17 cellular contexts compared by ENCODE assay signal in genomic region chr12:57037264-57037663, GRCh38. TPM values are rescaled to one million over a fixed set of nuclear protein-coding genes. Genes with fewer than 3 reads are reported as not detected.
DNase-seq lines count a peak whose midpoint lies in the region; ATAC-seq, FAIRE-seq and TF ChIP-seq lines count a peak whose summit lies in the region.
"Had no signal": no experiment of that assay in that cellular context is flagged by ENCODE, and none has a peak within 500 bp of the region (broad histone marks: within the 10 kb centered on the region; RNA-seq: fewer than 3 reads in every experiment).

No MANE protein-coding gene starts in this region.

- 66% methylated on average over 3 of the region's 3 CpGs; no CpG with 5 or more reads in 1 of the 2 experiments for WGBS in H1 (ENCODE audit: extremely low coverage in 1 of 2, insufficient coverage in 1 of 2, insufficient read length in 1 of 2, insufficient replicate concordance in 2 of 2, low coverage in 1 of 2, low lambda C conversion rate in 2 of 2, missing lambda C conversion rate in 1 of 2), 2 experiments
- 80 to 88% methylated on average over 3 of the region's 3 CpGs for WGBS in sigmoid colon, 2 donors

- H3K9me3 ChIP-seq in H1 (ENCODE audit: insufficient read depth in 2 of 2, low read depth in 1 of 2, low read length in 1 of 2) (no peaks in the 10 kb centered on the region), sigmoid colon (no peaks in the 10 kb centered on the region)
- H3K9me3 ChIP-seq: BLaER1 treated with 17β-estradiol and CSF1 and Interleukin-3, amounts not matched to agents 10 nM and 100 nM had no signal

- TF ChIP-seq EP300 in H1 (IDR thresholded peaks at IDR 0.05; ENCODE audit: borderline replicate concordance in 1 of 2, low read depth in 2 of 2, low read length in 2 of 2) (no peak), sigmoid colon (IDR thresholded peaks at IDR 0.05) (no peak)

- no peaks in the 10 kb centered on the region for H4K20me1 ChIP-seq in H1 (replicated peaks in 1 of 2; ENCODE audit: control insufficient read depth in 1 of 2, insufficient read depth in 2 of 2, low read length in 2 of 2)
- H4K20me1 ChIP-seq: BLaER1 treated with 17β-estradiol and CSF1 and Interleukin-3, amounts not matched to agents 10 nM and 100 nM had no signal

- H3K4me2 ChIP-seq in H1 (ENCODE audit: insufficient read depth in 1 of 2, low read depth in 2 of 2, low read length in 2 of 2), result no peak overlapping the region
- H3K4me2 ChIP-seq: BLaER1 treated with 17β-estradiol and CSF1 and Interleukin-3, amounts not matched to agents 10 nM and 100 nM had no signal

- H3K27ac ChIP-seq in H1 (ENCODE audit: low read depth, low read length) (no peak overlapping the region), sigmoid colon (no peak overlapping the region)
- H3K27ac ChIP-seq: BLaER1 treated with 17β-estradiol and CSF1 and Interleukin-3, amounts not matched to agents 10 nM and 100 nM; GM23248 had no signal

- H2AFZ ChIP-seq in H1 (ENCODE audit: low read length), result no peak overlapping the region
- H2AFZ ChIP-seq: GM23248 had no signal

- TF ChIP-seq POLR2A in H1 (IDR thresholded peaks at IDR 0.05; ENCODE audit: control extremely low read depth in 1 of 2, low read depth in 2 of 2, low read length in 2 of 2), result no peak
- no peak for TF ChIP-seq POLR2A in sigmoid colon (IDR thresholded peaks at IDR 0.05)

- POLR2A ChIA-PET in WTC11 (lab: Charles Lee), result no interaction called here
- POLR2A ChIA-PET in H1 (lab: Charles Lee; ENCODE audit: partially characterized antibody), result interaction anchor here (0.6 to 1.5 kb wide), 6 partner anchors 9 to 408 kb away, joined by 3 to 4 read pairs (median 3); partner anchors contain the start of gene LRP1

- intact Hi-C loops in sigmoid colon (cut with DNase I), result no loop called here

- no peak for TF ChIP-seq RAD21 in H1 (IDR thresholded peaks at IDR 0.05 in 1 of 2, conservative IDR thresholded peaks at IDR 0.05 in 1 of 2; ENCODE audit: low read depth in 2 of 2, low read length in 2 of 2)

- no peaks in the 10 kb centered on the region for H3K36me3 Mint-ChIP-seq in stimulated activated naive CD8-positive, alpha-beta T cell treated with anti-CD3 and anti-CD28 coated beads, Interleukin-15, Interleukin-2, amounts not matched to agents 100 ng/mL and 50 ng/mL, for 24 hours (ENCODE audit: low read depth)
- H3K36me3 Mint-ChIP-seq in WTC11, result no peaks in the 10 kb centered on the region
- H3K36me3 Mint-ChIP-seq in activated naive CD8-positive, alpha-beta T cell treated with anti-CD3 and anti-CD28 coated beads, Interleukin-2, amount 50 U/mL, for 24 hours (ENCODE audit: low read depth), result no peaks in the 10 kb centered on the region
- H3K36me3 Mint-ChIP-seq: CD8-positive, alpha-beta T cell had no signal

- no peak overlapping the region for H3K14ac ChIP-seq in H1 (ENCODE audit: insufficient read length)

- no peak overlapping the region for H3K9ac ChIP-seq in H1 (replicated peaks in 1 of 4; ENCODE audit: extremely low read depth in 1 of 4, low read depth in 3 of 4, low read length in 3 of 4)
- H3K9ac ChIP-seq: BLaER1 treated with 17β-estradiol and CSF1 and Interleukin-3, amounts not matched to agents 10 nM and 100 nM; GM23248 had no signal

- no peaks in the 10 kb centered on the region; a peak in 1 of 7 replicates for H3K27me3 ChIP-seq in H1 (replicated peaks in 1 of 4; ENCODE audit: control insufficient read depth in 3 of 4, extremely low read depth in 1 of 4, insufficient read depth in 3 of 4, low read length in 3 of 4)
- H3K27me3 ChIP-seq in sigmoid colon, result no peaks in the 10 kb centered on the region
- H3K27me3 ChIP-seq: BLaER1 treated with 17β-estradiol and CSF1 and Interleukin-3, amounts not matched to agents 10 nM and 100 nM had no signal

- no peak overlapping the region for H3K4ac ChIP-seq in H1 (replicated peaks; ENCODE audit: insufficient read length, low read depth, low read length)

- H3K79me2 ChIP-seq in H1 (ENCODE audit: control insufficient read depth in 1 of 2, insufficient read depth in 2 of 2, low read length in 2 of 2), result no peaks in the 10 kb centered on the region

- no peak overlapping the region for H3K4me3 Mint-ChIP-seq in stimulated activated naive CD8-positive, alpha-beta T cell treated with anti-CD3 and anti-CD28 coated beads, Interleukin-15, Interleukin-2, amounts not matched to agents 100 ng/mL and 50 ng/mL, for 24 hours
- no peak overlapping the region for H3K4me3 Mint-ChIP-seq in WTC11
- no peak overlapping the region for H3K4me3 Mint-ChIP-seq in activated naive CD8-positive, alpha-beta T cell treated with anti-CD3 and anti-CD28 coated beads, Interleukin-2, amount 50 U/mL, for 24 hours
- H3K4me3 Mint-ChIP-seq: B cell; CD8-positive, alpha-beta T cell had no signal

- no peak overlapping the region for H2BK15ac ChIP-seq in H1 (ENCODE audit: low read length)

- CTCF ChIA-PET in WTC11 (lab: Charles Lee), result interaction anchor here (0.5 to 2.5 kb wide), 3 partner anchors 16 to 75 kb away, joined by 4 to 7 read pairs (median 5); partner anchors contain the start of gene STAT6
- CTCF ChIA-PET in H1 (lab: Charles Lee; ENCODE audit: partially characterized antibody), result interaction anchor here (0.7 to 2.3 kb wide), 14 partner anchors 9 to 415 kb away, joined by 3 to 9 read pairs (median 5); partner anchors contain the start of genes MYO1A and TAC3

- no peak overlapping the region for H2BK12ac ChIP-seq in H1 (ENCODE audit: low read depth, low read length)

- no peak overlapping the region for H4K5ac ChIP-seq in H1 (ENCODE audit: insufficient read length, low read depth, low read length)

- no peaks in the 10 kb centered on the region for H3K23me2 ChIP-seq in H1 (ENCODE audit: low read depth, low read length)

- H3K27ac Mint-ChIP-seq in stimulated activated naive CD8-positive, alpha-beta T cell treated with anti-CD3 and anti-CD28 coated beads, Interleukin-15, Interleukin-2, amounts not matched to agents 100 ng/mL and 50 ng/mL, for 24 hours, result peak overlapping the region; percentile 21
- H3K27ac Mint-ChIP-seq in WTC11, result no peak overlapping the region
- no peak overlapping the region for H3K27ac Mint-ChIP-seq in activated naive CD8-positive, alpha-beta T cell treated with anti-CD3 and anti-CD28 coated beads, Interleukin-2, amount 50 U/mL, for 24 hours
- H3K27ac Mint-ChIP-seq: B cell; CD8-positive, alpha-beta T cell had no signal

- no peak overlapping the region for H2BK20ac ChIP-seq in H1 (ENCODE audit: low read length)

- no peak overlapping the region for H2AK5ac ChIP-seq in H1 (ENCODE audit: low read depth, low read length)

- no peak overlapping the region for H2BK120ac ChIP-seq in H1 (replicated peaks; ENCODE audit: low read depth, low read length)

- no peak for TF ChIP-seq CTCF in WTC11 (IDR thresholded peaks at IDR 0.05)
- no peak for TF ChIP-seq CTCF in H1 (IDR thresholded peaks at IDR 0.05; ENCODE audit: control extremely low read depth in 1 of 3, insufficient read depth in 1 of 3, low read depth in 1 of 3, low read length in 3 of 3)
- TF ChIP-seq CTCF in sigmoid colon (IDR thresholded peaks at IDR 0.05), result no peak

- FAIRE-seq in H1 (lab: Jason Lieb, UNC), result no peak

- H3K9me3 Mint-ChIP-seq in stimulated activated naive CD8-positive, alpha-beta T cell treated with anti-CD3 and anti-CD28 coated beads, Interleukin-15, Interleukin-2, amounts not matched to agents 100 ng/mL and 50 ng/mL, for 24 hours, result no peaks in the 10 kb centered on the region
- no peaks in the 10 kb centered on the region for H3K9me3 Mint-ChIP-seq in WTC11
- no peaks in the 10 kb centered on the region for H3K9me3 Mint-ChIP-seq in activated naive CD8-positive, alpha-beta T cell treated with anti-CD3 and anti-CD28 coated beads, Interleukin-2, amount 50 U/mL, for 24 hours
- H3K9me3 Mint-ChIP-seq: CD8-positive, alpha-beta T cell had no signal

- DNase-seq in stimulated activated naive CD8-positive, alpha-beta T cell treated with anti-CD3 and anti-CD28 coated beads, Interleukin-15, Interleukin-2, amounts not matched to agents 100 U/mL and 50 U/mL, for 24 hours, result no peak
- DNase-seq in WTC11 (ENCODE audit: low spot score), result no peak
- no peak for DNase-seq in H1 (ENCODE audit: low read depth in 1 of 2, low spot score in 2 of 2)
- peak; percentile 17 for DNase-seq in sigmoid colon
- DNase-seq in NCI-H345 treated with DMSO at 0.1 percent for 48 hours (lab: John Stamatoyannopoulos, UW; ENCODE audit: unreplicated experiment), result no peak
- DNase-seq in activated naive CD8-positive, alpha-beta T cell treated with anti-CD3 and anti-CD28 coated beads, Interleukin-2, amount 50 U/mL, for 24 hours, result no peak
- DNase-seq: Calu3; CD8-positive, alpha-beta T cell; DMS79 treated with DMSO at 0.1 percent for 48 hours; GF-D8; GM23248; H7 had no signal

- H3K36me3 ChIP-seq in H1 (ENCODE audit: control insufficient read depth in 2 of 4, insufficient read depth in 4 of 4, low read length in 3 of 4) (no peaks in the 10 kb centered on the region), sigmoid colon (no peaks in the 10 kb centered on the region)
- H3K36me3 ChIP-seq: BLaER1 treated with 17β-estradiol and CSF1 and Interleukin-3, amounts not matched to agents 10 nM and 100 nM had no signal

- no peak overlapping the region for H3K4me3 ChIP-seq in H1 (ENCODE audit: extremely low read depth in 1 of 4, insufficient read depth in 2 of 4, low read depth in 3 of 4, low read length in 4 of 4)
- H3K4me3 ChIP-seq in sigmoid colon, result no peak overlapping the region
- H3K4me3 ChIP-seq: BLaER1 treated with 17β-estradiol and CSF1 and Interleukin-3, amounts not matched to agents 10 nM and 100 nM; GM23248 had no signal

- H4K8ac ChIP-seq in H1 (ENCODE audit: extremely low read depth, insufficient read depth, low read length), result no peak overlapping the region

- H2BK5ac ChIP-seq in H1 (ENCODE audit: low read depth, low read length), result no peak overlapping the region

- no peak overlapping the region for H3K56ac ChIP-seq in H1 (replicated peaks; ENCODE audit: insufficient read length, low read depth, low read length)

- H3K4me1 Mint-ChIP-seq in stimulated activated naive CD8-positive, alpha-beta T cell treated with anti-CD3 and anti-CD28 coated beads, Interleukin-15, Interleukin-2, amounts not matched to agents 100 ng/mL and 50 ng/mL, for 24 hours (ENCODE audit: low read depth), result no peaks in the 10 kb centered on the region
- H3K4me1 Mint-ChIP-seq in WTC11, result peaks cover 8% of the 10 kb centered on the region
- H3K4me1 Mint-ChIP-seq in activated naive CD8-positive, alpha-beta T cell treated with anti-CD3 and anti-CD28 coated beads, Interleukin-2, amount 50 U/mL, for 24 hours, result no peaks in the 10 kb centered on the region
- H3K4me1 Mint-ChIP-seq: B cell had no signal

- no peaks in the 10 kb centered on the region for H3K27me3 Mint-ChIP-seq in stimulated activated naive CD8-positive, alpha-beta T cell treated with anti-CD3 and anti-CD28 coated beads, Interleukin-15, Interleukin-2, amounts not matched to agents 100 ng/mL and 50 ng/mL, for 24 hours
- H3K27me3 Mint-ChIP-seq in WTC11 (ENCODE audit: low read depth), result peaks cover 3% of the 10 kb centered on the region; the same call in 1 of the 2 replicates
- no peaks in the 10 kb centered on the region for H3K27me3 Mint-ChIP-seq in activated naive CD8-positive, alpha-beta T cell treated with anti-CD3 and anti-CD28 coated beads, Interleukin-2, amount 50 U/mL, for 24 hours
- H3K27me3 Mint-ChIP-seq: B cell had no signal

- no peak overlapping the region for H4K91ac ChIP-seq in H1 (replicated peaks; ENCODE audit: insufficient read length, low read length)

- no peak overlapping the region for H3K18ac ChIP-seq in H1 (ENCODE audit: extremely low read depth, low read length)

- H3K4me1 ChIP-seq in H1 (replicated peaks in 1 of 4; ENCODE audit: control insufficient read depth in 3 of 4, insufficient read depth in 4 of 4, low read length in 3 of 4), result no peaks in the 10 kb centered on the region
- no peaks in the 10 kb centered on the region for H3K4me1 ChIP-seq in sigmoid colon

- no peak overlapping the region for H3K23ac ChIP-seq in H1 (ENCODE audit: insufficient read length)

- no peak for ATAC-seq in stimulated activated naive CD8-positive, alpha-beta T cell treated with anti-CD3 and anti-CD28 coated beads, Interleukin-15, Interleukin-2, amounts not matched to agents 100 U/mL and 50 U/mL, for 24 hours
- ATAC-seq in WTC11 (peak; percentile 26; the same call in 1 of the 2 replicates), GM18907 (IDR thresholded peaks at IDR 0.05; ENCODE audit: unreplicated experiment) (no peak)
- no peak for ATAC-seq in activated naive CD8-positive, alpha-beta T cell treated with anti-CD3 and anti-CD28 coated beads, Interleukin-2, amount 50 U/mL, for 24 hours
- ATAC-seq: CD8-positive, alpha-beta T cell had no signal

- H3K79me1 ChIP-seq in H1 (ENCODE audit: low read depth, low read length), result no peaks in the 10 kb centered on the region

RNA-seq across cellular contexts. Expression of gene MYO1A, which starts 12.7 kb away (rescaled TPM):
- total RNA-seq in WTC11 (2021), result 0.32 to 0.87 TPM (median 0.71 TPM) in 3 replicates
- total RNA-seq in H1 (2021; fragmentation: NEBNext Ultra II Directional; extraction: Animal tissue kit (Norgen Biotek cat#: 25700)), result 0.52 and 0.54 TPM in 2 replicates
- polyA plus RNA-seq in H1 (2011; rRNA removed), result 0.60 and 0.77 TPM in 2 replicates
- polyA plus RNA-seq in H1 (2011; cell fraction: cytosol; rRNA removed), result 0.21 TPM
- polyA plus RNA-seq in H1 (2011; cell fraction: nucleus; rRNA removed), result 2.2 TPM
- polyA plus RNA-seq in H1 (2012, experiment 1 of 2), result 0.11 to 0.41 TPM (median 0.24 TPM) in 4 replicates
- 0.04 TPM for polyA plus RNA-seq in H1 (2012, experiment 2 of 2)
- polyA plus RNA-seq in H1 (2013, experiment 1 of 2), result 0.14 TPM
- 0.33 TPM for polyA plus RNA-seq in H1 (2013, experiment 2 of 2)
- 1.3 TPM in 1 of 2 replicates, not detected in the other for polyA minus RNA-seq in H1 (2011; rRNA and poly(A)+ RNA removed)
- not detected for polyA minus RNA-seq in H1 (2011; cell fraction: cytosol; rRNA and poly(A)+ RNA removed)
- 2.4 TPM for polyA minus RNA-seq in H1 (2011; cell fraction: nucleus; rRNA and poly(A)+ RNA removed)
- total RNA-seq in sigmoid colon, result 1 to 10 TPM in 2 of 4 donors, under 1 TPM in 2; 0.71 to 7.2 (median 1.3) TPM
- 100 to 1,000 TPM in 2 of 3 donors, 10 to 100 TPM in 1; 89.5 to 112 (median 103) TPM for polyA plus RNA-seq in sigmoid colon
- total RNA-seq: A172, GM23248 had no signal
- polyA plus RNA-seq: GM23248 had no signal

RNA-seq across cellular contexts. Expression of gene TAC3, which starts 20.9 kb away (rescaled TPM):
- total RNA-seq in WTC11 (2021) (4.1 to 6.8 TPM (median 6.1 TPM) in 3 replicates), sigmoid colon (1 to 10 TPM in 2 of 4 donors, under 1 TPM in 1, not detected in 1; 0.66 to 4.5 (median 3.9) TPM)
- 9.7 and 11.7 TPM in 2 replicates for total RNA-seq in H1 (2021; fragmentation: NEBNext Ultra II Directional; extraction: Animal tissue kit (Norgen Biotek cat#: 25700))
- polyA plus RNA-seq in H1 (2011; rRNA removed) (36.0 and 45.3 TPM in 2 replicates), sigmoid colon (1 to 10 TPM in 1 of 3 donors, not detected in 2; 4.1 TPM)
- 28.1 TPM for polyA plus RNA-seq in H1 (2011; cell fraction: cytosol; rRNA removed)
- polyA plus RNA-seq in H1 (2011; cell fraction: nucleus; rRNA removed), result 16.1 TPM
- polyA plus RNA-seq in H1 (2012, experiment 1 of 2), result 15.3 to 22.7 TPM (median 21.1 TPM) in 4 replicates
- 23.8 TPM for polyA plus RNA-seq in H1 (2012, experiment 2 of 2)
- 13.4 TPM for polyA plus RNA-seq in H1 (2013, experiment 1 of 2)
- 17.0 TPM for polyA plus RNA-seq in H1 (2013, experiment 2 of 2)
- 7.7 and 10.6 TPM in 2 replicates for polyA minus RNA-seq in H1 (2011; rRNA and poly(A)+ RNA removed)
- 6.9 TPM for polyA minus RNA-seq in H1 (2011; cell fraction: cytosol; rRNA and poly(A)+ RNA removed)
- 4.3 TPM for polyA minus RNA-seq in H1 (2011; cell fraction: nucleus; rRNA and poly(A)+ RNA removed)
- total RNA-seq: A172; B cell; Calu3; CD8-positive, alpha-beta T cell; GM23248 had no signal
- polyA plus RNA-seq: GM23248 had no signal

RNA-seq across cellular contexts. Expression of gene ZBTB39, which starts 30.9 kb away (rescaled TPM):
- 20.2 to 23.0 TPM (median 22.5 TPM) in 3 replicates for total RNA-seq in WTC11 (2021)
- 24.5 and 25.0 TPM in 2 replicates for total RNA-seq in H1 (2021; fragmentation: NEBNext Ultra II Directional; extraction: Animal tissue kit (Norgen Biotek cat#: 25700))
- polyA plus RNA-seq in H1 (2011; rRNA removed), result 19.3 and 21.0 TPM in 2 replicates
- polyA plus RNA-seq in H1 (2011; cell fraction: cytosol; rRNA removed), result 21.2 TPM
- polyA plus RNA-seq in H1 (2011; cell fraction: nucleus; rRNA removed), result 21.5 TPM
- 13.9 to 18.1 TPM (median 15.7 TPM) in 4 replicates for polyA plus RNA-seq in H1 (2012, experiment 1 of 2)
- 6.7 TPM for polyA plus RNA-seq in H1 (2012, experiment 2 of 2)
- 12.7 TPM for polyA plus RNA-seq in H1 (2013, experiment 1 of 2)
- 12.1 TPM for polyA plus RNA-seq in H1 (2013, experiment 2 of 2)
- 42.2 and 43.8 TPM in 2 replicates for polyA minus RNA-seq in H1 (2011; rRNA and poly(A)+ RNA removed)
- 21.4 TPM for polyA minus RNA-seq in H1 (2011; cell fraction: cytosol; rRNA and poly(A)+ RNA removed)
- polyA minus RNA-seq in H1 (2011; cell fraction: nucleus; rRNA and poly(A)+ RNA removed), result 30.3 TPM
- total RNA-seq in sigmoid colon, result 1 to 10 TPM; 5.0 to 6.4 (median 5.6) TPM
- polyA plus RNA-seq in sigmoid colon, result 1 to 10 TPM in 2 of 3 donors, under 1 TPM in 1; 0.69 to 2.6 (median 1.2) TPM

RNA-seq across cellular contexts. Expression of gene NEMP1, which starts 41.3 kb away (rescaled TPM):
- total RNA-seq in WTC11 (2021) (38.3 to 41.9 TPM (median 39.6 TPM) in 3 replicates), sigmoid colon (10 to 100 TPM; 11.5 to 13.6 (median 12.7) TPM)
- 41.6 and 43.2 TPM in 2 replicates for total RNA-seq in H1 (2021; fragmentation: NEBNext Ultra II Directional; extraction: Animal tissue kit (Norgen Biotek cat#: 25700))
- polyA plus RNA-seq in H1 (2011; rRNA removed) (21.3 and 30.1 TPM in 2 replicates), sigmoid colon (1 to 10 TPM in 1 of 3 donors, under 1 TPM in 2; 0.60 to 6.2 (median 0.92) TPM)
- 30.3 TPM for polyA plus RNA-seq in H1 (2011; cell fraction: cytosol; rRNA removed)
- polyA plus RNA-seq in H1 (2011; cell fraction: nucleus; rRNA removed), result 32.0 TPM
- polyA plus RNA-seq in H1 (2012, experiment 1 of 2), result 16.4 to 26.7 TPM (median 21.6 TPM) in 4 replicates
- polyA plus RNA-seq in H1 (2012, experiment 2 of 2), result 2.0 TPM
- polyA plus RNA-seq in H1 (2013, experiment 1 of 2), result 35.2 TPM
- polyA plus RNA-seq in H1 (2013, experiment 2 of 2), result 38.0 TPM
- 36.9 and 49.7 TPM in 2 replicates for polyA minus RNA-seq in H1 (2011; rRNA and poly(A)+ RNA removed)
- polyA minus RNA-seq in H1 (2011; cell fraction: cytosol; rRNA and poly(A)+ RNA removed), result 15.9 TPM
- 23.5 TPM for polyA minus RNA-seq in H1 (2011; cell fraction: nucleus; rRNA and poly(A)+ RNA removed)

RNA-seq across cellular contexts. Expression of gene NAB2, which starts 51.6 kb away (rescaled TPM):
- total RNA-seq in WTC11 (2021) (16.5 to 20.5 TPM (median 17.2 TPM) in 3 replicates), sigmoid colon (10 to 100 TPM; 24.8 to 28.9 (median 27.4) TPM)
- total RNA-seq in H1 (2021; fragmentation: NEBNext Ultra II Directional; extraction: Animal tissue kit (Norgen Biotek cat#: 25700)), result 20.6 and 20.9 TPM in 2 replicates
- polyA plus RNA-seq in H1 (2011; rRNA removed) (23.5 and 30.8 TPM in 2 replicates), sigmoid colon (1 to 10 TPM; 2.5 to 9.5 (median 5.4) TPM)
- polyA plus RNA-seq in H1 (2011; cell fraction: cytosol; rRNA removed), result 23.9 TPM
- 31.8 TPM for polyA plus RNA-seq in H1 (2011; cell fraction: nucleus; rRNA removed)
- 18.8 to 24.4 TPM (median 22.7 TPM) in 4 replicates for polyA plus RNA-seq in H1 (2012, experiment 1 of 2)
- polyA plus RNA-seq in H1 (2012, experiment 2 of 2), result 22.8 TPM
- 12.4 TPM for polyA plus RNA-seq in H1 (2013, experiment 1 of 2)
- polyA plus RNA-seq in H1 (2013, experiment 2 of 2), result 11.5 TPM
- polyA minus RNA-seq in H1 (2011; rRNA and poly(A)+ RNA removed), result 12.2 and 22.2 TPM in 2 replicates
- polyA minus RNA-seq in H1 (2011; cell fraction: cytosol; rRNA and poly(A)+ RNA removed), result 17.3 TPM
- polyA minus RNA-seq in H1 (2011; cell fraction: nucleus; rRNA and poly(A)+ RNA removed), result 13.8 TPM
